17 cellular contexts compared by ENCODE assay signal in the genomic region with DNA sequence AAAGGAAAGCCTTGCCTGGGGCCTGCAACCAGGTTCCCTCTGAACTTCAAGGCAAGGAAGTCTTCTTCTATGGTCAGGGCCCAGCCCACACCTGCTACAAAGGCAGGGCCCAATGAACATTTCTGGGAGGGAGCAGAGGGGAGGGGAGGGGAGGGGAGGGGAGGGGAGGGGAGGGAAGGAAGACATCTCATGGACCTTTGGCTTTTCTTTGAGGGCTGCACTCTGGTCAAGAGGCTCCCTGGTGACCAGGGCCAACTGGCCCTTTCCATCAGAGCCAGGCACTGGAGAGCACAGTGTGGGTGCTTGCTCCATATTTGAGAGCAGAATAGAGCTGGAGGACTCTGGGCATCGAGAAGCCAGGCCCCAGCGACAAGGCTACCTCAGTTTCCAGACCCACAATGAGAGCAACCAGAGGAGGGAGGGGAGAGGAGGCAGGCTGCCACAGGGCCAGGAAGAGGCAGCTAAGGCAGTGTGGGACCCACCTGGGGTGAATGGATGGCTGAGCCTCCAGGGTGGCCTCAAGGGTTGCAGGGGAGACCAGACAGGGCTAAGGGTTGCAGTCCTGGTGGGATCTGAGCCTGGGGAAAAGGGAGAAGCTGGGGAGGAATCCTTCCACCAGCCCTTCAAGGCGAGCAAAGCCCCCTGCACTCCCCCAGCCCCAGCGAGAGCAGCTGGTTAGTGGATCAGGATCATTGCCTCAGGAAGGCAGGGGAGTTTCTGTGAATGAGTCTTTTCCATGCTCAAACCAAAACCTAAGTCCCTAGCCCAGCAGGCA.
DNase-seq lines count a peak whose midpoint lies in the region; ATAC-seq, FAIRE-seq and TF ChIP-seq lines count a peak whose summit lies in the region.
"Had no signal": no experiment of that assay in that cellular context is flagged by ENCODE, and none has a peak within 500 bp of the region (broad histone marks: within the 10 kb centered on the region; RNA-seq: fewer than 3 reads in every experiment).

No MANE protein-coding gene starts in this region.

- peaks cover 2% of the 10 kb centered on the region; the same call in 1 of the 2 replicates for H3K27me3 Mint-ChIP-seq in HFFc6 (ENCODE audit: insufficient read depth)
- no peaks in the 10 kb centered on the region for H3K27me3 Mint-ChIP-seq in activated CD4-positive, alpha-beta T cell treated with anti-CD3 and anti-CD28 coated beads, Interleukin-2, amount 10 ng/mL, durations not matched to agents 7 days and 5 days

- H3K4me3 ChIP-seq in keratinocyte (ENCODE audit: control insufficient read depth in 2 of 3, extremely low read depth in 1 of 3, insufficient read depth in 2 of 3, low read depth in 1 of 3, low read length in 3 of 3) (no peak overlapping the region), spleen (no peak overlapping the region)
- H3K4me3 ChIP-seq: adrenal gland, lung, psoas muscle, suprapubic skin had no signal

- peak overlapping the region; percentile 4 for H3K9ac ChIP-seq in keratinocyte (ENCODE audit: control insufficient read depth, extremely low read depth, insufficient read depth, low read length)

- no peak overlapping the region for H2AFZ ChIP-seq in keratinocyte (ENCODE audit: control insufficient read depth, low read length)

- H3K4me1 Mint-ChIP-seq in HFFc6 (ENCODE audit: low read depth) = peaks cover 43% of the 10 kb centered on the region
- peaks cover 8% of the 10 kb centered on the region for H3K4me1 Mint-ChIP-seq in activated CD4-positive, alpha-beta T cell treated with anti-CD3 and anti-CD28 coated beads, Interleukin-2, amount 10 ng/mL, durations not matched to agents 7 days and 5 days

- peak overlapping the region; percentile 30 for H3K4me2 ChIP-seq in keratinocyte (ENCODE audit: control insufficient read depth, extremely low read depth, insufficient read depth, low read depth, low read length)

- no peaks in the 10 kb centered on the region for H3K36me3 ChIP-seq in keratinocyte (ENCODE audit: control insufficient read depth in 2 of 2, extremely low read depth in 1 of 2, insufficient read depth in 2 of 2, low read length in 2 of 2)
- no peaks in the 10 kb centered on the region for H3K36me3 ChIP-seq in spleen
- H3K36me3 ChIP-seq: adrenal gland, suprapubic skin had no signal

- TF ChIP-seq POLR2A in spleen (IDR thresholded peaks at IDR 0.05) = no peak

- ATAC-seq in GM18868 (IDR thresholded peaks at IDR 0.05; ENCODE audit: unreplicated experiment) = no peak

- no peaks in the 10 kb centered on the region for H4K20me1 ChIP-seq in keratinocyte (ENCODE audit: control insufficient read depth, extremely low read depth, insufficient read depth, low read length)

- no peaks in the 10 kb centered on the region for H3K9me3 Mint-ChIP-seq in HFFc6
- H3K9me3 Mint-ChIP-seq in activated CD4-positive, alpha-beta T cell treated with anti-CD3 and anti-CD28 coated beads, Interleukin-2, amount 10 ng/mL, durations not matched to agents 7 days and 5 days = no peaks in the 10 kb centered on the region
- H3K9me3 Mint-ChIP-seq: T-helper 2 cell treated with Interferon-gamma antibody and Interleukin-4, amounts not matched to agents 5 μg/mL and 100 μg/mL, for 36 hours had no signal

- H3K27me3 ChIP-seq in keratinocyte (ENCODE audit: control insufficient read depth, extremely low read depth, insufficient read depth, low read length) (no peaks in the 10 kb centered on the region), spleen (replicated peaks in 1 of 7) (peaks cover 0 to 4% (median 0%) of the 10 kb centered on the region in 7 donors)
- H3K27me3 ChIP-seq: adrenal gland, suprapubic skin had no signal

- no peak for FAIRE-seq in keratinocyte (lab: Jason Lieb, UNC)
- FAIRE-seq: GM12891 had no signal

- H3K9me3 ChIP-seq in keratinocyte (ENCODE audit: control insufficient read depth, low read depth, low read length) = no peaks in the 10 kb centered on the region
- no peaks in the 10 kb centered on the region for H3K9me3 ChIP-seq in spleen
- H3K9me3 ChIP-seq: adrenal gland, psoas muscle, suprapubic skin had no signal

- H3K9me1 ChIP-seq in keratinocyte (ENCODE audit: control insufficient read depth, extremely low read depth, insufficient read depth, low read length) = no peaks in the 10 kb centered on the region

- peak overlapping the region; percentile 69 for H3K4me3 Mint-ChIP-seq in HFFc6
- no peak overlapping the region for H3K4me3 Mint-ChIP-seq in activated CD4-positive, alpha-beta T cell treated with anti-CD3 and anti-CD28 coated beads, Interleukin-2, amount 10 ng/mL, durations not matched to agents 7 days and 5 days
- H3K4me3 Mint-ChIP-seq: T-helper 2 cell treated with Interferon-gamma antibody and Interleukin-4, amounts not matched to agents 5 μg/mL and 100 μg/mL, for 36 hours had no signal

- H3K4me1 ChIP-seq in keratinocyte (ENCODE audit: control insufficient read depth, extremely low read depth, insufficient read depth, low read length) (peaks cover 45% of the 10 kb centered on the region), spleen (peaks cover 0 to 3% (median 0%) of the 10 kb centered on the region in 6 donors)

- WGBS in spleen, 5 donors = 76 to 91% (median 81%) methylated on average over 4 of the region's 4 CpGs

- H3K79me2 ChIP-seq in keratinocyte (ENCODE audit: control insufficient read depth, insufficient read depth, low read length) = no peaks in the 10 kb centered on the region

- POLR2A ChIA-PET in activated CD4-positive, alpha-beta T cell treated with anti-CD3 and anti-CD28 coated beads, Interleukin-2, amount 10 ng/mL, durations not matched to agents 7 days and 5 days (lab: Charles Lee) = no interaction called here

- peak overlapping the region; percentile 54 for H3K27ac ChIP-seq in keratinocyte (ENCODE audit: control insufficient read depth, insufficient read depth, low read length)
- no peak overlapping the region for H3K27ac ChIP-seq in spleen
- H3K27ac ChIP-seq: psoas muscle had no signal

- peak overlapping the region; percentile 96 for H3K27ac Mint-ChIP-seq in HFFc6
- H3K27ac Mint-ChIP-seq in activated CD4-positive, alpha-beta T cell treated with anti-CD3 and anti-CD28 coated beads, Interleukin-2, amount 10 ng/mL, durations not matched to agents 7 days and 5 days = no peak overlapping the region
- H3K27ac Mint-ChIP-seq: T-helper 2 cell treated with Interferon-gamma antibody and Interleukin-4, amounts not matched to agents 5 μg/mL and 100 μg/mL, for 36 hours had no signal

- CTCF ChIA-PET in activated CD4-positive, alpha-beta T cell treated with anti-CD3 and anti-CD28 coated beads, Interleukin-2, amount 10 ng/mL, durations not matched to agents 7 days and 5 days (lab: Charles Lee) = interaction anchor here (0.9 to 1.7 kb wide), 6 partner anchors 11 to 274 kb away, joined by 3 to 4 read pairs (median 4); no protein-coding TSS in a partner anchor

- DNase-seq in HFFc6 (no peak), UCSD-AML1 (lab: John Stamatoyannopoulos, UW; ENCODE audit: unreplicated experiment) (peak; percentile 43), keratinocyte (ENCODE audit: low read depth, low spot score) (no peak), spleen (peak; percentile 44), A172 (ENCODE audit: low spot score) (no peak)
- no peak for DNase-seq in activated CD4-positive, alpha-beta T cell treated with anti-CD3 and anti-CD28 coated beads, Interleukin-2, amount 10 ng/mL, durations not matched to agents 7 days and 5 days
- DNase-seq in effector CD8-positive, alpha-beta T cell (lab: John Stamatoyannopoulos, UW) = no peak
- DNase-seq: DMS53; effector memory CD4-positive, alpha-beta T cell; NCI-H2107 had no signal

- intact Hi-C loops in spleen (cut with DNase I; ENCODE audit: low total_unique reads) = no loop called here

- dilution Hi-C loops in keratinocyte (cut with MboI; ENCODE audit: extremely low pct_ligation_motif_present, low sequenced_read_pairs) = no loop called here

- TF ChIP-seq CTCF in HFFc6 (IDR thresholded peaks at IDR 0.05) = no peak
- TF ChIP-seq CTCF in keratinocyte (optimal IDR thresholded peaks at IDR 0.05 in 1 of 3, IDR thresholded peaks at IDR 0.05 in 1 of 3, conservative IDR thresholded peaks at IDR 0.05 in 1 of 3; ENCODE audit: extremely low read depth in 1 of 3, insufficient read depth in 2 of 3, low read length in 3 of 3) = no peak
- no peak for TF ChIP-seq CTCF in spleen (IDR thresholded peaks at IDR 0.05 in 8 of 11, conservative IDR thresholded peaks at IDR 0.05 in 3 of 11)

- no peaks in the 10 kb centered on the region for H3K36me3 Mint-ChIP-seq in HFFc6 (ENCODE audit: low read depth)
- H3K36me3 Mint-ChIP-seq in activated CD4-positive, alpha-beta T cell treated with anti-CD3 and anti-CD28 coated beads, Interleukin-2, amount 10 ng/mL, durations not matched to agents 7 days and 5 days (ENCODE audit: low read depth) = no peaks in the 10 kb centered on the region

Comparison
In these comparisons a context has a peak if more than half of its experiments do, and no peak if none do; other contexts are left out.
1. DNase-seq: peak in UCSD-AML1 (single experiment) and spleen (single experiment); none in HFFc6 (single experiment), keratinocyte (single experiment), activated CD4-positive, alpha-beta T cell treated with anti-CD3 and anti-CD28 coated beads, Interleukin-2, amount 10 ng/mL, durations not matched to agents 7 days and 5 days (single experiment), A172 (single experiment) and effector CD8-positive, alpha-beta T cell (single experiment).